ENCODE assay signal across 10 cellular contexts in genomic region chr22:19062909-19063308, GRCh38.
"Had no signal": no experiment of that assay in that cellular context is flagged by ENCODE, and none has a peak within 500 bp of the region (broad histone marks: within the 10 kb centered on the region; RNA-seq: fewer than 3 reads in every experiment).

No MANE protein-coding gene starts in this region.

- H3K27me3 ChIP-seq: ovary, transverse colon had no signal

- DNase-seq: activated naive CD4-positive, alpha-beta T cell treated with Interleukin-2 at 50 U/mL for 16 hours; activated T-cell treated with anti-CD3 and anti-CD28 coated beads, Interleukin-2, amount 50 U/mL, for 72 hours; hippocampal formation; ovary; stimulated activated CD4-positive, alpha-beta T cell treated with anti-CD3 and anti-CD28 coated beads, Interleukin-15, amount 100 ng/mL, for 24 hours; stimulated activated CD4-positive, alpha-beta T cell treated with anti-CD3 and anti-CD28 coated beads, Interleukin-4, amount 100 ng/mL, for 4 hours; transverse colon had no signal

- H3K27me3 Mint-ChIP-seq: brain, memory B cell had no signal

- H3K27ac ChIP-seq: ovary, transverse colon had no signal

- H3K4me1 Mint-ChIP-seq: memory B cell, nephron had no signal

- H3K4me1 ChIP-seq: transverse colon had no signal

- H3K4me3 ChIP-seq: ovary, transverse colon had no signal

- H3K27ac Mint-ChIP-seq: activated T-cell treated with anti-CD3 and anti-CD28 coated beads, Interleukin-2, amount 50 U/mL, for 72 hours; memory B cell had no signal

- H3K36me3 ChIP-seq: ovary had no signal

- H3K9me3 ChIP-seq: ovary, transverse colon had no signal

- H3K9me3 Mint-ChIP-seq: activated T-cell treated with anti-CD3 and anti-CD28 coated beads, Interleukin-2, amount 50 U/mL, for 72 hours; brain; memory B cell; nephron had no signal

- H3K4me3 Mint-ChIP-seq: activated T-cell treated with anti-CD3 and anti-CD28 coated beads, Interleukin-2, amount 50 U/mL, for 72 hours; brain; memory B cell; nephron had no signal
